13 cellular contexts compared by ENCODE assay signal in genomic region chr22:50714150-50714549, GRCh38. TPM values are rescaled to one million over a fixed set of nuclear protein-coding genes. Genes with fewer than 3 reads are reported as not detected.
"Had no signal": no experiment of that assay in that cellular context is flagged by ENCODE, and none has a peak within 500 bp of the region (broad histone marks: within the 10 kb centered on the region; RNA-seq: fewer than 3 reads in every experiment).

No MANE protein-coding gene starts in this region.

- H3K27me3 Mint-ChIP-seq: activated CD4-positive, alpha-beta memory T cell treated with anti-CD3 and anti-CD28 coated beads for 36 hours; activated naive CD8-positive, alpha-beta T cell had no signal

- H3K27ac ChIP-seq: parathyroid adenoma had no signal

- H3K9me3 Mint-ChIP-seq: activated CD4-positive, alpha-beta memory T cell treated with anti-CD3 and anti-CD28 coated beads for 36 hours; activated T-cell treated with anti-CD3 and anti-CD28 coated beads, Interleukin-2, amount 50 U/mL, for 4 hours; effector memory CD8-positive, alpha-beta T cell had no signal

- DNase-seq: activated CD4-positive, alpha-beta memory T cell treated with anti-CD3 and anti-CD28 coated beads for 36 hours; activated CD4-positive, alpha-beta T cell treated with anti-CD3 and anti-CD28 coated beads for 1 hour; activated gamma-delta T cell; activated T-cell treated with anti-CD3 and anti-CD28 coated beads, Interleukin-2, amount 50 U/mL, for 4 hours; effector memory CD8-positive, alpha-beta T cell; erythroblast; stimulated activated CD4-positive, alpha-beta T cell treated with anti-CD3 and anti-CD28 coated beads, Interleukin-1b, Interleukin-23, amount 100 ng/mL, for 48 hours; stimulated activated naive CD4-positive, alpha-beta T cell; SW 1271 had no signal

- H3K27ac Mint-ChIP-seq: activated CD4-positive, alpha-beta memory T cell treated with anti-CD3 and anti-CD28 coated beads for 36 hours; activated naive CD8-positive, alpha-beta T cell; effector memory CD8-positive, alpha-beta T cell had no signal

- H3K36me3 Mint-ChIP-seq: activated CD4-positive, alpha-beta memory T cell treated with anti-CD3 and anti-CD28 coated beads for 36 hours; activated naive CD8-positive, alpha-beta T cell had no signal

- H3K4me1 ChIP-seq: parathyroid adenoma had no signal

- H3K9ac ChIP-seq: parathyroid adenoma had no signal

- ATAC-seq: activated T-cell treated with anti-CD3 and anti-CD28 coated beads, Interleukin-2, amount 50 U/mL, for 4 hours; effector memory CD8-positive, alpha-beta T cell had no signal

- H3K4me3 Mint-ChIP-seq: activated CD4-positive, alpha-beta memory T cell treated with anti-CD3 and anti-CD28 coated beads for 36 hours; activated naive CD8-positive, alpha-beta T cell; activated T-cell treated with anti-CD3 and anti-CD28 coated beads, Interleukin-2, amount 50 U/mL, for 4 hours; effector memory CD8-positive, alpha-beta T cell had no signal

- H3K4me3 ChIP-seq: coronary artery had no signal

RNA-seq across cellular contexts. Expression of gene ACR, which starts 23.9 kb away (rescaled TPM):
- total RNA-seq: activated CD4-positive, alpha-beta memory T cell treated with anti-CD3 and anti-CD28 coated beads for 36 hours; activated T-cell treated with anti-CD3 and anti-CD28 coated beads, Interleukin-2, amount 50 U/mL, for 4 hours; urinary bladder had no signal
